23 cellular contexts compared by ENCODE assay signal in genomic region chrX:39513836-39514235, GRCh38.
A peak's percentile ranks its signal among the peaks of the same experiment; 100 is the strongest.
DNase-seq lines count a peak whose midpoint lies in the region; ATAC-seq lines count a peak whose summit lies in the region.
"Had no signal": no experiment of that assay in that cellular context is flagged by ENCODE, and none has a peak within 500 bp of the region (broad histone marks: within the 10 kb centered on the region; RNA-seq: fewer than 3 reads in every experiment).

No MANE protein-coding gene starts in this region.

- intact Hi-C loops in sciatic nerve (cut with DNase I), result no loop called here

- DNase-seq in AG20443 (ENCODE audit: low spot score) (peak; percentile 37), OCI-M1 (lab: John Stamatoyannopoulos, UW) (peak; percentile 0), kidney tubule cell (ENCODE audit: low spot score) (peak; percentile 56), sciatic nerve (ENCODE audit: low spot score) (no peak), RKO (ENCODE audit: low spot score) (no peak), NCI-H526 treated with DMSO at 0.1 percent for 48 hours (lab: John Stamatoyannopoulos, UW) (no peak)
- DNase-seq: activated CD4-positive, alpha-beta T cell treated with anti-CD3 and anti-CD28 coated beads, Interleukin-2, amount 10 ng/mL, durations not matched to agents 7 days and 5 days; activated effector memory CD4-positive, alpha-beta T cell treated with anti-CD3 and anti-CD28 coated beads, Interleukin-2, amount 50 U/mL, for 16 hours; activated naive CD8-positive, alpha-beta T cell treated with anti-CD3 and anti-CD28 coated beads for 36 hours; aorta; HCEC 1CT; islet precursor cell; Kasumi-1; midbrain; naive thymus-derived CD8-positive, alpha-beta T cell; NCI-H146; NCI-H774; occipital lobe; stimulated activated naive CD8-positive, alpha-beta T cell treated with anti-CD3 and anti-CD28 coated beads, Interleukin-15, Interleukin-2, amounts not matched to agents 100 U/mL and 50 U/mL, for 24 hours; uterus had no signal

- peak; percentile 46 for ATAC-seq in sciatic nerve
- ATAC-seq in GM19328 (IDR thresholded peaks at IDR 0.05; ENCODE audit: unreplicated experiment), result no peak
- no peak for ATAC-seq in GM21529 (IDR thresholded peaks at IDR 0.05; ENCODE audit: unreplicated experiment)
- ATAC-seq: naive thymus-derived CD8-positive, alpha-beta T cell; stimulated activated naive CD8-positive, alpha-beta T cell treated with anti-CD3 and anti-CD28 coated beads, Interleukin-15, Interleukin-2, amounts not matched to agents 100 U/mL and 50 U/mL, for 24 hours; WTC11 had no signal

Comparison
In these comparisons a context has a peak if more than half of its experiments do, and no peak if none do; other contexts are left out.
1. DNase-seq: peak in AG20443 (single experiment), OCI-M1 (single experiment) and kidney tubule cell (single experiment); none in sciatic nerve (single experiment), RKO (single experiment) and NCI-H526 treated with DMSO at 0.1 percent for 48 hours (single experiment).